Comparison of ENCODE assay signal across 1 cellular context in genomic region chr20:22563062-22563965, GRCh38.
A peak's percentile ranks its signal among the peaks of the same experiment; 100 is the strongest.
TF ChIP-seq lines count a peak whose summit lies in the region.

No MANE protein-coding gene starts in this region.

TF ChIP-seq in HepG2, 621 proteins besides CTCF, POLR2A, EP300 and RAD21 (continued from another document):
- TF ChIP-seq SAFB2 (CRISPR knock-in tag; IDR thresholded peaks at IDR 0.05; ENCODE audit: borderline replicate concordance, low read depth) = 0 out of 2 replicates have a peak, but pooled peaks have one; percentile 41
- TF ChIP-seq ESRRA (CRISPR knock-in tag; IDR thresholded peaks at IDR 0.05; ENCODE audit: low read depth) = 0 out of 2 replicates have a peak, but pooled peaks have one; percentile 32
- TF ChIP-seq HNF4G (IDR thresholded peaks at IDR 0.05; ENCODE audit: borderline replicate concordance, low read depth, low read length) = no peak
- TF ChIP-seq HNF4G (CRISPR knock-in tag; IDR thresholded peaks at IDR 0.05; ENCODE audit: borderline replicate concordance, low read depth) = no peak
- peak; percentile 51; the same call in 1 of the 2 replicates for TF ChIP-seq HOXA3 (CRISPR knock-in tag; IDR thresholded peaks at IDR 0.05)
- peak; percentile 52; the same call in 1 of the 2 replicates for TF ChIP-seq ZNF331 (CRISPR knock-in tag; IDR thresholded peaks at IDR 0.05)
- 0 out of 2 replicates have a peak, but pooled peaks have one; percentile 48 for TF ChIP-seq PITX1 (CRISPR knock-in tag; IDR thresholded peaks at IDR 0.05)
- TF ChIP-seq NKX3-1 (CRISPR knock-in tag; IDR thresholded peaks at IDR 0.05) = 0 out of 2 replicates have a peak, but pooled peaks have one; percentile 52
- TF ChIP-seq, protein P1, sequence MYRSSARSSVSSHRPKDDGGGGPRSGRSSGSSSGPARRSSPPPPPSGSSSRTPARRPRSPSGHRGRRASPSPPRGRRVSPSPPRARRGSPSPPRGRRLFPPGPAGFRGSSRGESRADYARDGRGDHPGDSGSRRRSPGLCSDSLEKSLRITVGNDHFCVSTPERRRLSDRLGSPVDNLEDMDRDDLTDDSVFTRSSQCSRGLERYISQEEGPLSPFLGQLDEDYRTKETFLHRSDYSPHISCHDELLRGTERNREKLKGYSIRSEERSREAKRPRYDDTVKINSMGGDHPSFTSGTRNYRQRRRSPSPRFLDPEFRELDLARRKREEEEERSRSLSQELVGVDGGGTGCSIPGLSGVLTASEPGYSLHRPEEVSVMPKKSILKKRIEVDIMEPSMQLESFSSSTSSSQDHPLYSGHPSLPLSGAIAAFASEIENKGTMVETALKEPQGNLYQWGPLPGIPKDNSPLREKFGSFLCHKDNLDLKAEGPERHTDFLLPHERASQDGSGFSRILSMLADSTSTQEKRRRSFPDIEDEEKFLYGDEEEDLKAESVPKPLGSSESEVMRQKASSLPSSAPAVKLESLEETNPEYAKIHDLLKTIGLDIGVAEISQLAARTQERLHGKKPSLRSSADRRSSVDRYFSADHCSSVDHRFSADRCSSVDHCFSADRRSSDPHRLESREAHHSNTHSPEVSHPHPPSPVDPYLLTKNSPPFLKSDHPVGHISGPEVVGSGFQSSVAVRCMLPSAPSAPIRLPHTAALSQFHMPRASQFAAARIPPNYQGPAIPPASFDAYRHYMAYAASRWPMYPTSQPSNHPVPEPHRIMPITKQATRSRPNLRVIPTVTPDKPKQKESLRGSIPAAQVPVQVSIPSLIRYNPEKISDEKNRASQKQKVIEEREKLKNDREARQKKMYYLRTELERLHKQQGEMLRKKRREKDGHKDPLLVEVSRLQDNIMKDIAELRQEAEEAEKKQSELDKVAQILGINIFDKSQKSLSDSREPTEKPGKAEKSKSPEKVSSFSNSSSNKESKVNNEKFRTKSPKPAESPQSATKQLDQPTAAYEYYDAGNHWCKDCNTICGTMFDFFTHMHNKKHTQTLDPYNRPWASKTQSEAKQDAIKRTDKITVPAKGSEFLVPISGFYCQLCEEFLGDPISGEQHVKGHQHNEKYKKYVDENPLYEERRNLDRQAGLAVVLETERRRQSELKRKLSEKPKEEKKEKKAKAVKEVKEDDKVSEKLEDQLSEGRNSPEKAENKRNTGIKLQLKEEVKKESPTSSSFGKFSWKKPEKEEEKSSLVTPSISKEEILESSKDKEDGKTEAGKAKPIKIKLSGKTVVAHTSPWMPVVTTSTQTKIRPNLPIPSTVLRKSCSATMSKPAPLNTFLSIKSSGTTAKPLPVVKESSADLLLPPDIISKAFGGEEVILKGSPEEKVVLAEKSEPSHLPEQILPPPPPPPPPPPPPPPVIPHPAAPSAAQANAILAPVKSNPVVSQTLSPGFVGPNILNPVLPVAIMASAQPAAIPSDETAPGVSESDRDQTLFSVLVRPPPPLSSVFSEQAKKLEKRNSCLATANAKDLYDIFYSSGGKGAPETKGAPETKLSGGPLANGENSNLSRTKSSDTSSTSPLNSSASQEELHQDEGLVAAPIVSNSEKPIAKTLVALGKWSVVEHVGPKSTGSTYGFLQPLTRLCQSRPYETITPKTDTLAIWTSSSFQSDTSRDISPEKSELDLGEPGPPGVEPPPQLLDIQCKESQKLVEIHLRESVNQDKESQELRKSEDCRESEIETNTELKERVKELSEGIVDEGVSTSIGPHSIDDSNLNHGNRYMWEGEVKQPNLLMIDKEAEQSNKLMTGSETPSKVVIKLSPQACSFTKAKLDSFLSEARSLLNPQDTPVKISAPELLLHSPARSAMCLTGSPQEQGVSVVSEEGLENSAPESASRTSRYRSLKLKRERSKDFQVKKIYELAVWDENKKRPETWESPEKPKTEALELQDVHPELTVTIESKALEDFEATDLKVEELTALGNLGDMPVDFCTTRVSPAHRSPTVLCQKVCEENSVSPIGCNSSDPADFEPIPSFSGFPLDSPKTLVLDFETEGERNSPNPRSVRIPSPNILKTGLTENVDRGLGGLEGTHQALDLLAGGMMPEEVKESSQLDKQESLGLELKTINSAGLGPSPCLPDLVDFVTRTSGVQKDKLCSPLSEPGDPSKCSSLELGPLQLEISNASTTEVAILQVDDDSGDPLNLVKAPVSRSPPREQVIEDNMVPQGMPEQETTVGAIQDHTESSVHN (CRISPR knock-in tag; IDR thresholded peaks at IDR 0.05) = no peak
- TF ChIP-seq ATF7-NPFF (CRISPR knock-in tag; IDR thresholded peaks at IDR 0.05; ENCODE audit: low read depth) = no peak
- TF ChIP-seq, protein P2, sequence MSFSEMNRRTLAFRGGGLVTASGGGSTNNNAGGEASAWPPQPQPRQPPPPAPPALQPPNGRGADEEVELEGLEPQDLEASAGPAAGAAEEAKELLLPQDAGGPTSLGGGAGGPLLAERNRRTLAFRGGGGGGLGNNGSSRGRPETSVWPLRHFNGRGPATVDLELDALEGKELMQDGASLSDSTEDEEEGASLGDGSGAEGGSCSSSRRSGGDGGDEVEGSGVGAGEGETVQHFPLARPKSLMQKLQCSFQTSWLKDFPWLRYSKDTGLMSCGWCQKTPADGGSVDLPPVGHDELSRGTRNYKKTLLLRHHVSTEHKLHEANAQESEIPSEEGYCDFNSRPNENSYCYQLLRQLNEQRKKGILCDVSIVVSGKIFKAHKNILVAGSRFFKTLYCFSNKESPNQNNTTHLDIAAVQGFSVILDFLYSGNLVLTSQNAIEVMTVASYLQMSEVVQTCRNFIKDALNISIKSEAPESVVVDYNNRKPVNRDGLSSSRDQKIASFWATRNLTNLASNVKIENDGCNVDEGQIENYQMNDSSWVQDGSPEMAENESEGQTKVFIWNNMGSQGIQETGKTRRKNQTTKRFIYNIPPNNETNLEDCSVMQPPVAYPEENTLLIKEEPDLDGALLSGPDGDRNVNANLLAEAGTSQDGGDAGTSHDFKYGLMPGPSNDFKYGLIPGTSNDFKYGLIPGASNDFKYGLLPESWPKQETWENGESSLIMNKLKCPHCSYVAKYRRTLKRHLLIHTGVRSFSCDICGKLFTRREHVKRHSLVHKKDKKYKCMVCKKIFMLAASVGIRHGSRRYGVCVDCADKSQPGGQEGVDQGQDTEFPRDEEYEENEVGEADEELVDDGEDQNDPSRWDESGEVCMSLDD (CRISPR knock-in tag; IDR thresholded peaks at IDR 0.05; ENCODE audit: borderline replicate concordance) = no peak
- TF ChIP-seq ZFY (CRISPR knock-in tag; IDR thresholded peaks at IDR 0.05) = peak; percentile 35; the same call in 1 of the 2 replicates
- peak; percentile 64 for TF ChIP-seq RARA (CRISPR knock-in tag; IDR thresholded peaks at IDR 0.05)
- 0 out of 2 replicates have a peak, but pooled peaks have one; percentile 30 for TF ChIP-seq ZNF501 (CRISPR knock-in tag; IDR thresholded peaks at IDR 0.05)
- TF ChIP-seq, protein P3, sequence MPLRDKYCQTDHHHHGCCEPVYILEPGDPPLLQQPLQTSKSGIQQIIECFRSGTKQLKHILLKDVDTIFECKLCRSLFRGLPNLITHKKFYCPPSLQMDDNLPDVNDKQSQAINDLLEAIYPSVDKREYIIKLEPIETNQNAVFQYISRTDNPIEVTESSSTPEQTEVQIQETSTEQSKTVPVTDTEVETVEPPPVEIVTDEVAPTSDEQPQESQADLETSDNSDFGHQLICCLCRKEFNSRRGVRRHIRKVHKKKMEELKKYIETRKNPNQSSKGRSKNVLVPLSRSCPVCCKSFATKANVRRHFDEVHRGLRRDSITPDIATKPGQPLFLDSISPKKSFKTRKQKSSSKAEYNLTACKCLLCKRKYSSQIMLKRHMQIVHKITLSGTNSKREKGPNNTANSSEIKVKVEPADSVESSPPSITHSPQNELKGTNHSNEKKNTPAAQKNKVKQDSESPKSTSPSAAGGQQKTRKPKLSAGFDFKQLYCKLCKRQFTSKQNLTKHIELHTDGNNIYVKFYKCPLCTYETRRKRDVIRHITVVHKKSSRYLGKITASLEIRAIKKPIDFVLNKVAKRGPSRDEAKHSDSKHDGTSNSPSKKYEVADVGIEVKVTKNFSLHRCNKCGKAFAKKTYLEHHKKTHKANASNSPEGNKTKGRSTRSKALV (CRISPR knock-in tag; IDR thresholded peaks at IDR 0.05) = peak; percentile 55
- TF ChIP-seq FOXK1 (CRISPR knock-in tag; IDR thresholded peaks at IDR 0.05; ENCODE audit: borderline replicate concordance, low read depth) = 0 out of 2 replicates have a peak, but pooled peaks have one; percentile 15
- 0 out of 2 replicates have a peak, but pooled peaks have one; percentile 86 for TF ChIP-seq ZNF513 (CRISPR knock-in tag; conservative IDR thresholded peaks at IDR 0.05)
- no peak for TF ChIP-seq ZGPAT (CRISPR knock-in tag; IDR thresholded peaks at IDR 0.05)
TF ChIP-seq in HepG2: peak in this region for 115.
